16 cellular contexts compared by ENCODE assay signal in genomic region chr19:18298601-18299000, GRCh38. TPM values are rescaled to one million over a fixed set of nuclear protein-coding genes. Genes with fewer than 3 reads are reported as not detected.
DNase-seq lines count a peak whose midpoint lies in the region; ATAC-seq and TF ChIP-seq lines count a peak whose summit lies in the region.
"Had no signal": no experiment of that assay in that cellular context is flagged by ENCODE, and none has a peak within 500 bp of the region (broad histone marks: within the 10 kb centered on the region; RNA-seq: fewer than 3 reads in every experiment).

No MANE protein-coding gene starts in this region.

- DNase-seq in activated naive CD4-positive, alpha-beta T cell treated with anti-CD3 and anti-CD28 coated beads for 36 hours, result peak; percentile 66
- DNase-seq in activated naive CD4-positive, alpha-beta T cell treated with Interleukin-2 at 50 U/mL for 16 hours, result no peak
- DNase-seq in activated CD4-positive, alpha-beta memory T cell treated with anti-CD3 and anti-CD28 coated beads for 36 hours, result peak; percentile 60
- DNase-seq in kidney glomerular epithelial cell (lab: John Stamatoyannopoulos, UW), result peak; percentile 38
- no peak for DNase-seq in thoracic aorta (ENCODE audit: low spot score)
- DNase-seq in PC-9, result no peak
- no peak for DNase-seq in NCI-H146 (lab: John Stamatoyannopoulos, UW)
- DNase-seq: CD4-positive, alpha-beta T cell; effector memory CD4-positive, alpha-beta T cell; glutamatergic neuron; HCEC 1CT; left ventricle myocardium inferior; retina had no signal

- CTCF ChIA-PET in activated naive CD4-positive, alpha-beta T cell treated with anti-CD3 and anti-CD28 coated beads for 36 hours (lab: Charles Lee), result interaction anchor here (0.7 to 10.1 kb wide), 2 partner anchors 20 to 24 kb away, joined by 6 to 145 read pairs; partner anchors contain the start of gene JUND
- CTCF ChIA-PET in activated CD4-positive, alpha-beta memory T cell treated with anti-CD3 and anti-CD28 coated beads for 36 hours (lab: Charles Lee), result interaction anchor here (0.7 to 2.6 kb wide), 2 partner anchors 20 to 28 kb away, joined by 3 to 17 read pairs; no protein-coding TSS in a partner anchor
- CTCF ChIA-PET in PC-9 (lab: Charles Lee), result no interaction called here

- no peaks in the 10 kb centered on the region; the same call in 1 of the 2 replicates for H3K79me2 ChIP-seq in PC-9 (ENCODE audit: low read depth)

- no peaks in the 10 kb centered on the region for H4K20me1 ChIP-seq in PC-9 (ENCODE audit: insufficient read depth)

- H3K9me3 Mint-ChIP-seq in activated naive CD4-positive, alpha-beta T cell treated with anti-CD3 and anti-CD28 coated beads for 36 hours, result no peaks in the 10 kb centered on the region
- H3K9me3 Mint-ChIP-seq in activated CD4-positive, alpha-beta memory T cell treated with anti-CD3 and anti-CD28 coated beads for 36 hours, result no peaks in the 10 kb centered on the region
- H3K9me3 Mint-ChIP-seq: CD4-positive, alpha-beta T cell had no signal

- ATAC-seq in thoracic aorta (ENCODE audit: insufficient number of reproducible peaks, low FRiP score, low read depth), result no peak
- ATAC-seq in HG03342 (IDR thresholded peaks at IDR 0.05; ENCODE audit: unreplicated experiment), result no peak
- ATAC-seq: HepG2 had no signal

- POLR2A ChIA-PET in activated CD4-positive, alpha-beta memory T cell treated with anti-CD3 and anti-CD28 coated beads for 36 hours (lab: Charles Lee), result interaction anchor here (8.2 kb wide), 1 partner anchor 18 kb away, joined by 301 read pairs; the partner anchor contains the start of gene JUND
- POLR2A ChIA-PET in PC-9 (lab: Charles Lee; ENCODE audit: unreplicated experiment), result no interaction called here

- no peaks in the 10 kb centered on the region for H3K27me3 Mint-ChIP-seq in activated naive CD4-positive, alpha-beta T cell treated with anti-CD3 and anti-CD28 coated beads for 36 hours (ENCODE audit: low read depth)
- H3K27me3 Mint-ChIP-seq in activated CD4-positive, alpha-beta memory T cell treated with anti-CD3 and anti-CD28 coated beads for 36 hours, result no peaks in the 10 kb centered on the region
- H3K27me3 Mint-ChIP-seq: CD4-positive, alpha-beta T cell had no signal

- H3K4me3 Mint-ChIP-seq in activated naive CD4-positive, alpha-beta T cell treated with anti-CD3 and anti-CD28 coated beads for 36 hours, result no peak overlapping the region
- peak overlapping the region; percentile 41 for H3K4me3 Mint-ChIP-seq in activated CD4-positive, alpha-beta memory T cell treated with anti-CD3 and anti-CD28 coated beads for 36 hours
- H3K4me3 Mint-ChIP-seq: CD4-positive, alpha-beta T cell had no signal

- H3K4me3 ChIP-seq in thoracic aorta (no peak overlapping the region), PC-9 (no peak overlapping the region)
- H3K4me3 ChIP-seq: esophagus muscularis mucosa, left ventricle myocardium inferior had no signal

- TF ChIP-seq CTCF in thoracic aorta (IDR thresholded peaks at IDR 0.05), result no peak
- TF ChIP-seq CTCF in PC-9 (conservative IDR thresholded peaks at IDR 0.05), result no peak

- H3K36me3 ChIP-seq in thoracic aorta, result no peaks in the 10 kb centered on the region
- H3K36me3 ChIP-seq in PC-9 (ENCODE audit: low read depth), result no peaks in the 10 kb centered on the region
- H3K36me3 ChIP-seq: esophagus muscularis mucosa, left ventricle myocardium inferior had no signal

- intact Hi-C loops in activated naive CD4-positive, alpha-beta T cell treated with anti-CD3 and anti-CD28 coated beads for 36 hours (cut with micrococcal nuclease), result loop anchor here (1.0 kb wide), 1 partner anchor 8 kb away; no protein-coding TSS in a partner anchor
- intact Hi-C loops in activated CD4-positive, alpha-beta memory T cell treated with anti-CD3 and anti-CD28 coated beads for 36 hours (cut with micrococcal nuclease), result loop anchor here (10.0 kb wide), 1 partner anchor 204 kb away; the partner anchor contains the start of gene MAST3
- intact Hi-C loops in PC-9 (cut with micrococcal nuclease; ENCODE audit: unreplicated experiment), result no loop called here

- peaks cover 55% of the 10 kb centered on the region for H3K4me1 Mint-ChIP-seq in activated naive CD4-positive, alpha-beta T cell treated with anti-CD3 and anti-CD28 coated beads for 36 hours (ENCODE audit: low read depth)
- peaks cover 59% of the 10 kb centered on the region for H3K4me1 Mint-ChIP-seq in activated CD4-positive, alpha-beta memory T cell treated with anti-CD3 and anti-CD28 coated beads for 36 hours (ENCODE audit: low read depth)

- H3K4me2 ChIP-seq in PC-9, result no peak overlapping the region

- H3K9me3 ChIP-seq in thoracic aorta (no peaks in the 10 kb centered on the region), PC-9 (ENCODE audit: insufficient read depth, low read depth) (no peaks in the 10 kb centered on the region)
- H3K9me3 ChIP-seq: esophagus muscularis mucosa, left ventricle myocardium inferior had no signal

- H3K27ac Mint-ChIP-seq in activated naive CD4-positive, alpha-beta T cell treated with anti-CD3 and anti-CD28 coated beads for 36 hours, result peak overlapping the region; percentile 75
- H3K27ac Mint-ChIP-seq in activated CD4-positive, alpha-beta memory T cell treated with anti-CD3 and anti-CD28 coated beads for 36 hours, result peak overlapping the region; percentile 90

- no peaks in the 10 kb centered on the region for H3K9me2 ChIP-seq in PC-9 (ENCODE audit: insufficient read depth)

- peaks cover 46% of the 10 kb centered on the region for H3F3A ChIP-seq in PC-9 (ENCODE audit: insufficient read depth, low read depth)

- H3K36me3 Mint-ChIP-seq in activated naive CD4-positive, alpha-beta T cell treated with anti-CD3 and anti-CD28 coated beads for 36 hours (ENCODE audit: low read depth), result no peaks in the 10 kb centered on the region
- H3K36me3 Mint-ChIP-seq in activated CD4-positive, alpha-beta memory T cell treated with anti-CD3 and anti-CD28 coated beads for 36 hours, result peaks cover 12% of the 10 kb centered on the region

- H3K4me1 ChIP-seq in thoracic aorta (ENCODE audit: control insufficient read depth in 1 of 2, low read depth in 2 of 2) (peaks cover 13 to 42% of the 10 kb centered on the region in 2 donors), PC-9 (replicated peaks; ENCODE audit: insufficient read depth) (peaks cover 43% of the 10 kb centered on the region)

- no peaks in the 10 kb centered on the region for H3K27me3 ChIP-seq in thoracic aorta (replicated peaks; ENCODE audit: insufficient read depth)
- H3K27me3 ChIP-seq in PC-9 (ENCODE audit: insufficient read depth, low read depth), result no peaks in the 10 kb centered on the region
- H3K27me3 ChIP-seq: esophagus muscularis mucosa had no signal

- peak overlapping the region; percentile 22 to 33 for H3K27ac ChIP-seq in thoracic aorta
- H3K27ac ChIP-seq in PC-9, result no peak overlapping the region; the same call in 1 of the 2 replicates
- H3K27ac ChIP-seq: esophagus muscularis mucosa, left ventricle myocardium inferior had no signal

- H2AFZ ChIP-seq in PC-9, result no peak overlapping the region

- no TSS peak for BruUV-seq in PC-9 (replicated peaks; lab: Mats Ljungman, UMichigan)

RNA-seq across cellular contexts. Expression of gene JUND, which starts 17.2 kb away (rescaled TPM):
- total RNA-seq in activated naive CD4-positive, alpha-beta T cell treated with anti-CD3 and anti-CD28 coated beads for 36 hours, result 100 to 1,000 TPM in 1 of 2 experiments, 10 to 100 TPM in 1; 87.9 to 105 TPM
- total RNA-seq in activated CD4-positive, alpha-beta memory T cell treated with anti-CD3 and anti-CD28 coated beads for 36 hours, result 100 to 1,000 TPM; 232 to 236 TPM
- total RNA-seq in thoracic aorta, result 100 to 1,000 TPM; 643 to 922 TPM
- 115 and 150 TPM in 2 replicates for total RNA-seq in PC-9 (2021)

RNA-seq across cellular contexts. Expression of gene LSM4, which starts 24.3 kb away (rescaled TPM):
- total RNA-seq in activated naive CD4-positive, alpha-beta T cell treated with anti-CD3 and anti-CD28 coated beads for 36 hours, result 100 to 1,000 TPM; 439 to 451 TPM
- total RNA-seq in activated CD4-positive, alpha-beta memory T cell treated with anti-CD3 and anti-CD28 coated beads for 36 hours, result 100 to 1,000 TPM; 356 to 361 TPM
- total RNA-seq in thoracic aorta (10 to 100 TPM; 74.8 to 90.2 TPM), PC-9 (2021) (291 and 323 TPM in 2 replicates)

RNA-seq across cellular contexts. Expression of gene IQCN, which starts 24.3 kb away (rescaled TPM):
- under 1 TPM in 1 of 2 experiments, not detected in 1; 0.19 TPM for total RNA-seq in activated naive CD4-positive, alpha-beta T cell treated with anti-CD3 and anti-CD28 coated beads for 36 hours
- under 1 TPM; 0.36 to 0.39 TPM for total RNA-seq in activated CD4-positive, alpha-beta memory T cell treated with anti-CD3 and anti-CD28 coated beads for 36 hours
- total RNA-seq in thoracic aorta, result 10 to 100 TPM in 1 of 2 donors, 1 to 10 TPM in 1; 8.7 to 29.2 TPM
- total RNA-seq in PC-9 (2021), result 5.6 and 7.3 TPM in 2 replicates

RNA-seq across cellular contexts. Expression of gene PGPEP1, which starts 41.8 kb away (rescaled TPM):
- total RNA-seq in activated naive CD4-positive, alpha-beta T cell treated with anti-CD3 and anti-CD28 coated beads for 36 hours, result 10 to 100 TPM; 14.4 to 15.6 TPM
- 10 to 100 TPM; 29.0 to 30.8 TPM for total RNA-seq in activated CD4-positive, alpha-beta memory T cell treated with anti-CD3 and anti-CD28 coated beads for 36 hours
- total RNA-seq in thoracic aorta, result 10 to 100 TPM; 23.7 TPM
- total RNA-seq in PC-9 (2021), result 42.0 and 53.6 TPM in 2 replicates

Comparison
In these comparisons a context has a peak if more than half of its experiments do, and no peak if none do; other contexts are left out.
1. DNase-seq: peak in activated naive CD4-positive, alpha-beta T cell treated with anti-CD3 and anti-CD28 coated beads for 36 hours (single experiment), activated CD4-positive, alpha-beta memory T cell treated with anti-CD3 and anti-CD28 coated beads for 36 hours (single experiment) and kidney glomerular epithelial cell (single experiment); none in activated naive CD4-positive, alpha-beta T cell treated with Interleukin-2 at 50 U/mL for 16 hours (single experiment), thoracic aorta (single experiment), PC-9 (0 of 2) and NCI-H146 (single experiment).